Comparison of ENCODE assay signal across 24 cellular contexts in genomic region chr1:162008799-162009198, GRCh38. TPM values are rescaled to one million over a fixed set of nuclear protein-coding genes. Genes with fewer than 3 reads are reported as not detected.
DNase-seq lines count a peak whose midpoint lies in the region; ATAC-seq and TF ChIP-seq lines count a peak whose summit lies in the region.
"Had no signal": no experiment of that assay in that cellular context is flagged by ENCODE, and none has a peak within 500 bp of the region (broad histone marks: within the 10 kb centered on the region; RNA-seq: fewer than 3 reads in every experiment).

No MANE protein-coding gene starts in this region.

- H2AFZ ChIP-seq in neural progenitor cell (replicated peaks): no peak overlapping the region
- H2AFZ ChIP-seq: GM23248 had no signal

- no peak overlapping the region for H3K4me2 ChIP-seq in neural progenitor cell

- H3K4me3 ChIP-seq in H7 (ENCODE audit: insufficient read depth, low read depth, low read length) (no peak overlapping the region), neural progenitor cell (no peak overlapping the region)
- H3K4me3 ChIP-seq: GM23248 had no signal

- H3K4me3 Mint-ChIP-seq in neural progenitor cell: no peak overlapping the region
- H3K4me3 Mint-ChIP-seq: CD4-positive, alpha-beta memory T cell had no signal

- peaks cover 3% of the 10 kb centered on the region for H3K9me3 Mint-ChIP-seq in neural progenitor cell

- DNase-seq in H7 (peak; percentile 66), NCI-H146 (lab: John Stamatoyannopoulos, UW) (peak; percentile 41), NCI-H345 treated with DMSO at 0.1 percent for 48 hours (lab: John Stamatoyannopoulos, UW; ENCODE audit: unreplicated experiment) (peak; percentile 33), neural progenitor cell (ENCODE audit: low spot score) (no peak), substantia nigra (lab: John Stamatoyannopoulos, UW) (no peak)
- DNase-seq: C1 segment of cervical spinal cord; CD4-positive, alpha-beta memory T cell; DMS 273 treated with DMSO at 0.1 percent for 48 hours; DMS79; GF-D8; GM23248; HCEC 1CT; IMR-90; KG1; MM.1S; NCI-H187; NCI-H2081 treated with DMSO at 0.1 percent for 48 hours; NCI-H446 treated with DMSO at 0.1 percent for 48 hours; SHP77 treated with DMSO at 0.1 percent for 48 hours; T-helper 1 cell had no signal

- H3K79me2 ChIP-seq in neural progenitor cell (ENCODE audit: low read depth): no peaks in the 10 kb centered on the region

- H3K9me3 ChIP-seq in neural progenitor cell (ENCODE audit: low read depth): no peaks in the 10 kb centered on the region

- no peaks in the 10 kb centered on the region for H3F3A ChIP-seq in neural progenitor cell (ENCODE audit: low read depth)

- H3K36me3 ChIP-seq in H7 (replicated peaks; ENCODE audit: control insufficient read depth, insufficient read depth, low read length) (no peaks in the 10 kb centered on the region), neural progenitor cell (no peaks in the 10 kb centered on the region)

- H3K27me3 Mint-ChIP-seq in neural progenitor cell (ENCODE audit: insufficient read depth, low read depth): peaks cover 2% of the 10 kb centered on the region

- peak overlapping the region; percentile 64 for H3K27ac Mint-ChIP-seq in neural progenitor cell
- H3K27ac Mint-ChIP-seq: CD4-positive, alpha-beta memory T cell had no signal

- H4K20me1 ChIP-seq in neural progenitor cell (ENCODE audit: low read depth): no peaks in the 10 kb centered on the region

- peaks cover 2% of the 10 kb centered on the region for H3K4me1 Mint-ChIP-seq in neural progenitor cell
- H3K4me1 Mint-ChIP-seq: CD4-positive, alpha-beta memory T cell had no signal

- H3K4me1 ChIP-seq in neural progenitor cell: no peaks in the 10 kb centered on the region

- ATAC-seq in GM18502 (IDR thresholded peaks at IDR 0.05; ENCODE audit: poor library complexity, unreplicated experiment) (no peak), GM21447 (IDR thresholded peaks at IDR 0.05; ENCODE audit: unreplicated experiment) (no peak)
- ATAC-seq: Panc1 had no signal

- H3K36me3 Mint-ChIP-seq in neural progenitor cell: peaks cover 3% of the 10 kb centered on the region
- H3K36me3 Mint-ChIP-seq: CD4-positive, alpha-beta memory T cell had no signal

- no peak overlapping the region for H3K9ac ChIP-seq in neural progenitor cell
- H3K9ac ChIP-seq: GM23248 had no signal

- H3K27ac ChIP-seq in neural progenitor cell (no peak overlapping the region), substantia nigra (ENCODE audit: low read depth, low read length, poor library complexity, severe bottlenecking) (no peak overlapping the region)
- H3K27ac ChIP-seq: GM23248 had no signal

- no peaks in the 10 kb centered on the region; the same call in 1 of the 2 replicates for H3K27me3 ChIP-seq in H7 (ENCODE audit: control insufficient read depth, insufficient read depth, low read length)
- no peaks in the 10 kb centered on the region for H3K27me3 ChIP-seq in neural progenitor cell

- TF ChIP-seq CTCF in neural progenitor cell (IDR thresholded peaks at IDR 0.05): no peak

RNA-seq across cellular contexts. Expression of gene OLFML2B, which starts 14.9 kb away (rescaled TPM):
- total RNA-seq in H7 (2014; rRNA removed; shearing (Covaris generic)): 0.45 and 0.92 TPM in 2 replicates
- 1.3 and 3.0 TPM in 2 replicates for total RNA-seq in neural progenitor cell (ENCODE audit: low replicate concordance)
- total RNA-seq: OCI-LY7 had no signal

Comparison
In these comparisons a context has a peak if more than half of its experiments do, and no peak if none do; other contexts are left out.
1. DNase-seq: peak in H7 (single experiment), NCI-H146 (single experiment) and NCI-H345 treated with DMSO at 0.1 percent for 48 hours (single experiment); none in neural progenitor cell (single experiment) and substantia nigra (0 of 49).